ENCODE assay signal across 9 cellular contexts in the genomic region with DNA sequence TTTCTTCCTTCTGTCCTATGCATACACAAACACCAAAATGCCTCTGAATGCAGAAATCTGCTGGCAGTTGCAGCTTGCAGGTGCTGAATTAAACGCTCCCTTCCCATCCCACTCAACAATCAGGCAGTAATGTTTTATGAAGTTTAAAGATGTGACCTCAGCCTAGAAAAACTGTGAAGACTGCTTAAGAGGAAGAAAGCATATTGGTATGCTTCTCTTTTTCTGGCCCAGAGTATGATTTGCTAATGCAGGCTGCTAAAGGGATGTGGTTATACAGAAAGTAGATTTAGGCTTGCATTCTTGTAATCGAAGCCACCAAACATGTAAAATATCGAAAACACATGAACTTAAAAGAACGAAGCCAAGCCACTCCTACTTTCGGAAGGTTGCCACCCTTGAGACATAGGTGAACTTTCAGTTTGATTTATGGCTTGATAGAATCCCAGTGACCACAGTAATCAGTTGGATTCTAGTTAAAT. TPM values are rescaled to one million over a fixed set of nuclear protein-coding genes. Genes with fewer than 3 reads are reported as not detected.
DNase-seq lines count a peak whose midpoint lies in the region; ATAC-seq lines count a peak whose summit lies in the region.
"Had no signal": no experiment of that assay in that cellular context is flagged by ENCODE, and none has a peak within 500 bp of the region (broad histone marks: within the 10 kb centered on the region; RNA-seq: fewer than 3 reads in every experiment).

No MANE protein-coding gene starts in this region.

- peak overlapping the region; percentile 37 for H3K4me3 ChIP-seq in naive thymus-derived CD4-positive, alpha-beta T cell (ENCODE audit: low read length)

- peaks cover 19% of the 10 kb centered on the region for H3K36me3 Mint-ChIP-seq in T-helper 2 cell treated with Interferon-gamma antibody and Interleukin-4, amounts not matched to agents 5 μg/mL and 100 μg/mL, for 36 hours (ENCODE audit: low read depth)
- H3K36me3 Mint-ChIP-seq in naive thymus-derived CD4-positive, alpha-beta T cell: peaks cover 0 to 22% (median 3%) of the 10 kb centered on the region in 5 donors

- peaks cover 69% of the 10 kb centered on the region for H3K4me1 Mint-ChIP-seq in T-helper 2 cell treated with Interferon-gamma antibody and Interleukin-4, amounts not matched to agents 5 μg/mL and 100 μg/mL, for 36 hours (ENCODE audit: low read depth)
- peaks cover 58 to 84% (median 65%) of the 10 kb centered on the region in 7 donors for H3K4me1 Mint-ChIP-seq in naive thymus-derived CD4-positive, alpha-beta T cell

- H3K9me3 ChIP-seq in naive thymus-derived CD4-positive, alpha-beta T cell (ENCODE audit: control insufficient read depth in 2 of 3, low read length in 3 of 3): no peaks in the 10 kb centered on the region

- peak; percentile 25 for DNase-seq in stimulated activated CD4-positive, alpha-beta T cell treated with anti-CD3 and anti-CD28 coated beads, Interleukin-4, amount 100 ng/mL, for 24 hours
- no peak for DNase-seq in stimulated activated CD4-positive, alpha-beta T cell treated with anti-CD3 and anti-CD28 coated beads, Interleukin-1b, Interleukin-23, amount 100 ng/mL, for 48 hours
- peak; percentile 36 for DNase-seq in T-helper 2 cell treated with Interferon-gamma antibody and Interleukin-4, amounts not matched to agents 5 μg/mL and 100 μg/mL, for 36 hours (ENCODE audit: low spot score)
- peak in 7 of 9 donors; percentile 28 to 78 (median 68) for DNase-seq in naive thymus-derived CD4-positive, alpha-beta T cell
- DNase-seq in NCI-H2196 treated with DMSO at 0.1 percent for 48 hours (lab: John Stamatoyannopoulos, UW; ENCODE audit: unreplicated experiment): no peak
- no peak for DNase-seq in T1000 (lab: John Stamatoyannopoulos, UW)
- DNase-seq in HuH-7.5 (ENCODE audit: low spot score): no peak

- peaks cover 6% of the 10 kb centered on the region for H3K27me3 Mint-ChIP-seq in T-helper 2 cell treated with Interferon-gamma antibody and Interleukin-4, amounts not matched to agents 5 μg/mL and 100 μg/mL, for 36 hours (ENCODE audit: low read depth)
- H3K27me3 Mint-ChIP-seq in naive thymus-derived CD4-positive, alpha-beta T cell: no peaks in the 10 kb centered on the region

- peak; percentile 88 for ATAC-seq in HG03039 (IDR thresholded peaks at IDR 0.05; ENCODE audit: unreplicated experiment)
- ATAC-seq in naive thymus-derived CD4-positive, alpha-beta T cell: peak; percentile 71

- no peaks in the 10 kb centered on the region for H3K9me3 Mint-ChIP-seq in T-helper 2 cell treated with Interferon-gamma antibody and Interleukin-4, amounts not matched to agents 5 μg/mL and 100 μg/mL, for 36 hours
- peaks cover 0 to 7% (median 0%) of the 10 kb centered on the region in 11 donors for H3K9me3 Mint-ChIP-seq in naive thymus-derived CD4-positive, alpha-beta T cell

- POLR2A ChIA-PET in naive thymus-derived CD4-positive, alpha-beta T cell (lab: Charles Lee): interaction anchor here (2.1 to 6.1 kb wide), 3 partner anchors 13 to 41 kb away, joined by 6 to 33 read pairs (median 22); a partner anchor contains a TSS

- peaks cover 37 to 51% of the 10 kb centered on the region in 2 donors for H3K4me1 ChIP-seq in naive thymus-derived CD4-positive, alpha-beta T cell (ENCODE audit: control insufficient read depth in 2 of 2, insufficient read depth in 2 of 2, low read length in 2 of 2)
- H3K4me1 ChIP-seq: parathyroid adenoma had no signal

- intact Hi-C loops in naive thymus-derived CD4-positive, alpha-beta T cell (cut with micrococcal nuclease): loop anchor here (1.0 to 5.0 kb wide), 6 partner anchors 13 to 1356 kb away; a partner anchor contains a TSS

- H3K27ac Mint-ChIP-seq in T-helper 2 cell treated with Interferon-gamma antibody and Interleukin-4, amounts not matched to agents 5 μg/mL and 100 μg/mL, for 36 hours: peak overlapping the region; percentile 93
- peak overlapping the region; percentile 78 to 98 (median 91) for H3K27ac Mint-ChIP-seq in naive thymus-derived CD4-positive, alpha-beta T cell

- CTCF ChIA-PET in naive thymus-derived CD4-positive, alpha-beta T cell (lab: Charles Lee): interaction anchor here (3.1 kb wide), 1 partner anchor 41 kb away, joined by 16 read pairs; a partner anchor contains a TSS

- H3K27me3 ChIP-seq in naive thymus-derived CD4-positive, alpha-beta T cell (ENCODE audit: control insufficient read depth in 2 of 2, insufficient read depth in 2 of 2, low read length in 2 of 2): no peaks in the 10 kb centered on the region

- H3K27ac ChIP-seq in naive thymus-derived CD4-positive, alpha-beta T cell (ENCODE audit: low read depth, low read length): peak overlapping the region; percentile 60
- H3K27ac ChIP-seq: parathyroid adenoma had no signal

- H3K36me3 ChIP-seq in naive thymus-derived CD4-positive, alpha-beta T cell (ENCODE audit: control insufficient read depth in 2 of 3, insufficient read depth in 3 of 3, low read length in 3 of 3): no peaks in the 10 kb centered on the region

- H3K4me3 Mint-ChIP-seq in T-helper 2 cell treated with Interferon-gamma antibody and Interleukin-4, amounts not matched to agents 5 μg/mL and 100 μg/mL, for 36 hours: peak overlapping the region; percentile 83
- H3K4me3 Mint-ChIP-seq in naive thymus-derived CD4-positive, alpha-beta T cell: peak overlapping the region; percentile 22 to 87 (median 72)

RNA-seq across cellular contexts. Expression of a gene that starts 40.8 kb away (rescaled TPM):
- total RNA-seq in naive thymus-derived CD4-positive, alpha-beta T cell: 10 to 100 TPM; 12.9 to 32.5 (median 14.0) TPM
- polyA plus RNA-seq in naive thymus-derived CD4-positive, alpha-beta T cell: 1 to 10 TPM; 2.6 to 3.6 TPM

Comparison
In these comparisons a context has a peak if more than half of its experiments do, and no peak if none do; other contexts are left out.
1. DNase-seq: peak in stimulated activated CD4-positive, alpha-beta T cell treated with anti-CD3 and anti-CD28 coated beads, Interleukin-4, amount 100 ng/mL, for 24 hours (single experiment), T-helper 2 cell treated with Interferon-gamma antibody and Interleukin-4, amounts not matched to agents 5 μg/mL and 100 μg/mL, for 36 hours (single experiment) and naive thymus-derived CD4-positive, alpha-beta T cell (7 of 9); none in stimulated activated CD4-positive, alpha-beta T cell treated with anti-CD3 and anti-CD28 coated beads, Interleukin-1b, Interleukin-23, amount 100 ng/mL, for 48 hours (single experiment), NCI-H2196 treated with DMSO at 0.1 percent for 48 hours (single experiment), T1000 (single experiment) and HuH-7.5 (single experiment).